14 cellular contexts compared by ENCODE assay signal in the genomic region with DNA sequence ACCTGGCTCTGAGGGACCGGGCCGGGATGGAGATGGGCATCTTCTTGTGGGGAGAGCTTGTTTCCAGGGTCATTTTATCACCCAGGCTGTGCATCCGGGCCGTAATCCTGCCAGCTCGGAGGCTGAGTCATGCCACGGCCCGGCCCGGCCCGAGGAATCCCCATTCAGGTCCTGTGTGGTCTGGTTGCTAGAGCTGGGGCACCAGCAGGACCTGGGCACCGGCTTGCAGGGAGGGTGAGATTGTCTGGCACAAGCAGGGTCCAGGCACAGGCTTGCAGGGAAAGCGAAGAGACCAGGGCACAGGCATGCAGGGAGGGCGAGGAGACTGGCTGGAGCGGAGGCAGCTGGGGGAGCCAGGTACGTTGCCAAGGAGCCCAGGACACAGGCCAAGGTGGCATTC.
DNase-seq lines count a peak whose midpoint lies in the region; ATAC-seq and TF ChIP-seq lines count a peak whose summit lies in the region.
"Had no signal": no experiment of that assay in that cellular context is flagged by ENCODE, and none has a peak within 500 bp of the region (broad histone marks: within the 10 kb centered on the region; RNA-seq: fewer than 3 reads in every experiment).

No MANE protein-coding gene starts in this region.

- peaks cover 15% of the 10 kb centered on the region for H3K36me3 Mint-ChIP-seq in T-cell
- no peaks in the 10 kb centered on the region for H3K36me3 Mint-ChIP-seq in natural killer cell treated with Interleukin-12 subunit alpha and Interleukin-12 subunit beta and Interleukin-15 and Interleukin-18, amount 100 ng/mL, for 72 hours

- H3K4me1 ChIP-seq in transverse colon, result peaks cover 33 to 69% (median 40%) of the 10 kb centered on the region in 4 donors

- no peaks in the 10 kb centered on the region for H3K27me3 Mint-ChIP-seq in T-cell
- H3K27me3 Mint-ChIP-seq in natural killer cell treated with Interleukin-12 subunit alpha and Interleukin-12 subunit beta and Interleukin-15 and Interleukin-18, amount 100 ng/mL, for 72 hours, result no peaks in the 10 kb centered on the region
- H3K27me3 Mint-ChIP-seq: stimulated activated naive CD8-positive, alpha-beta T cell treated with anti-CD3 and anti-CD28 coated beads, Interleukin-15, Interleukin-2, amounts not matched to agents 100 ng/mL and 50 ng/mL, for 24 hours had no signal

- H3K4me3 Mint-ChIP-seq in T-cell, result no peak overlapping the region
- H3K4me3 Mint-ChIP-seq in natural killer cell treated with Interleukin-12 subunit alpha and Interleukin-12 subunit beta and Interleukin-15 and Interleukin-18, amount 100 ng/mL, for 72 hours, result no peak overlapping the region
- H3K4me3 Mint-ChIP-seq: stimulated activated naive CD8-positive, alpha-beta T cell treated with anti-CD3 and anti-CD28 coated beads, Interleukin-15, Interleukin-2, amounts not matched to agents 100 ng/mL and 50 ng/mL, for 24 hours; T-helper 1 cell treated with Interleukin-12 subunit alpha and Interleukin-12 subunit beta and Interleukin-4 antibody, amounts not matched to agents 30 μg/mL and 1 μg/mL, for 36 hours had no signal

- H3K4me3 ChIP-seq in cardiac fibroblast (replicated peaks in 1 of 2; ENCODE audit: low read depth in 2 of 2, low read length in 2 of 2), result no peak overlapping the region
- H3K4me3 ChIP-seq in transverse colon, result no peak overlapping the region
- H3K4me3 ChIP-seq: lung, spleen had no signal

- peaks cover 0 to 3% (median 0%) of the 10 kb centered on the region in 4 donors for H3K36me3 ChIP-seq in transverse colon

- in situ Hi-C loops in transverse colon (cut with MboI; ENCODE audit: low pct_ligation_motif_present in 1 of 4, low pct_unique_long_range_greater_than_20kb in 1 of 4, low sequenced_read_pairs in 3 of 4), result no loop called here

- no peak for TF ChIP-seq POLR2A in transverse colon (IDR thresholded peaks at IDR 0.05)

- TF ChIP-seq CTCF in cardiac fibroblast (IDR thresholded peaks at IDR 0.05; ENCODE audit: low read depth, low read length) (no peak), transverse colon (IDR thresholded peaks at IDR 0.05) (no peak)

- 50 to 70% methylated on average over 2 to 14 of the region's 14 CpGs for WGBS in transverse colon (ENCODE audit: low coverage in 1 of 2), 2 donors

- CTCF ChIA-PET in T-cell (lab: Charles Lee), result no interaction called here

- no peaks in the 10 kb centered on the region for H3K4me1 Mint-ChIP-seq in T-cell
- peaks cover 0 to 7% of the 10 kb centered on the region in 2 donors for H3K4me1 Mint-ChIP-seq in natural killer cell treated with Interleukin-12 subunit alpha and Interleukin-12 subunit beta and Interleukin-15 and Interleukin-18, amount 100 ng/mL, for 72 hours (ENCODE audit: low read depth in 2 of 2)

- H3K27ac ChIP-seq in transverse colon, result peak overlapping the region; percentile 40 to 89 (median 84)

- TF ChIP-seq EP300 in transverse colon (IDR thresholded peaks at IDR 0.05; ENCODE audit: low read depth), result no peak

- ATAC-seq in left lobe of liver (peak; percentile 0), T-cell (replicated peaks in 1 of 4) (no peak), GM18519 (IDR thresholded peaks at IDR 0.05; ENCODE audit: low FRiP score, unreplicated experiment) (no peak)
- ATAC-seq in natural killer cell treated with Interleukin-12 subunit alpha and Interleukin-12 subunit beta and Interleukin-15 and Interleukin-18, amount 100 ng/mL, for 72 hours, result no peak

- POLR2A ChIA-PET in T-cell (lab: Charles Lee), result no interaction called here

- no peaks in the 10 kb centered on the region for H3K9me3 ChIP-seq in transverse colon
- H3K9me3 ChIP-seq: spleen had no signal

- H3K27me3 ChIP-seq in transverse colon, result no peaks in the 10 kb centered on the region
- H3K27me3 ChIP-seq: spleen had no signal

- no peak overlapping the region for H3K27ac Mint-ChIP-seq in T-cell
- H3K27ac Mint-ChIP-seq in natural killer cell treated with Interleukin-12 subunit alpha and Interleukin-12 subunit beta and Interleukin-15 and Interleukin-18, amount 100 ng/mL, for 72 hours, result no peak overlapping the region
- H3K27ac Mint-ChIP-seq: stimulated activated naive CD8-positive, alpha-beta T cell treated with anti-CD3 and anti-CD28 coated beads, Interleukin-15, Interleukin-2, amounts not matched to agents 100 ng/mL and 50 ng/mL, for 24 hours; T-helper 1 cell treated with Interleukin-12 subunit alpha and Interleukin-12 subunit beta and Interleukin-4 antibody, amounts not matched to agents 30 μg/mL and 1 μg/mL, for 36 hours had no signal

- DNase-seq in LHCN-M2 (ENCODE audit: low read depth) (peak; percentile 50), cardiac fibroblast (ENCODE audit: low read depth in 2 of 2) (peak; percentile 38 to 53), left lobe of liver (ENCODE audit: low spot score) (peak; percentile 57), transverse colon (no peak), DMS153 treated with DMSO at 0.1 percent for 48 hours (lab: John Stamatoyannopoulos, UW; ENCODE audit: unreplicated experiment) (no peak), T-cell (no peak)
- no peak for DNase-seq in natural killer cell treated with Interleukin-12 subunit alpha and Interleukin-12 subunit beta and Interleukin-15 and Interleukin-18, amount 100 ng/mL, for 72 hours (ENCODE audit: low spot score)
- DNase-seq: activated T-cell treated with anti-CD3 and anti-CD28 coated beads for 4 hours, NCI-H446, spleen had no signal

- H3K9me3 Mint-ChIP-seq in T-cell, result no peaks in the 10 kb centered on the region
- no peaks in the 10 kb centered on the region for H3K9me3 Mint-ChIP-seq in natural killer cell treated with Interleukin-12 subunit alpha and Interleukin-12 subunit beta and Interleukin-15 and Interleukin-18, amount 100 ng/mL, for 72 hours
- H3K9me3 Mint-ChIP-seq: stimulated activated naive CD8-positive, alpha-beta T cell treated with anti-CD3 and anti-CD28 coated beads, Interleukin-15, Interleukin-2, amounts not matched to agents 100 ng/mL and 50 ng/mL, for 24 hours; T-helper 1 cell treated with Interleukin-12 subunit alpha and Interleukin-12 subunit beta and Interleukin-4 antibody, amounts not matched to agents 30 μg/mL and 1 μg/mL, for 36 hours had no signal

- intact Hi-C loops in transverse colon (cut with DNase I; ENCODE audit: low total_unique reads), result loop anchor here (10.0 kb wide), 1 partner anchor 108 kb away; the partner anchor contains the start of gene RXRA

Comparison
In these comparisons a context has a peak if more than half of its experiments do, and no peak if none do; other contexts are left out.
1. DNase-seq: peak in LHCN-M2 (single experiment), cardiac fibroblast (2 of 2) and left lobe of liver (single experiment); none in transverse colon (single experiment), DMS153 treated with DMSO at 0.1 percent for 48 hours (single experiment), T-cell (0 of 34) and natural killer cell treated with Interleukin-12 subunit alpha and Interleukin-12 subunit beta and Interleukin-15 and Interleukin-18, amount 100 ng/mL, for 72 hours (single experiment).